30 cellular contexts compared by ENCODE assay signal in genomic region chr5:8807636-8808035, GRCh38.
DNase-seq lines count a peak whose midpoint lies in the region; ATAC-seq, FAIRE-seq and TF ChIP-seq lines count a peak whose summit lies in the region.
"Had no signal": no experiment of that assay in that cellular context is flagged by ENCODE, and none has a peak within 500 bp of the region (broad histone marks: within the 10 kb centered on the region; RNA-seq: fewer than 3 reads in every experiment).

No MANE protein-coding gene starts in this region.

- ATAC-seq in HG03439 (IDR thresholded peaks at IDR 0.05; ENCODE audit: unreplicated experiment): no peak
- ATAC-seq: activated naive CD8-positive, alpha-beta T cell treated with anti-CD3 and anti-CD28 coated beads, Interleukin-2, amount 50 U/mL, for 24 hours; HCT116; natural killer cell; PC-3 had no signal

- DNase-seq in A172 (ENCODE audit: low spot score) (peak; percentile 23), HTR-8/SVneo (ENCODE audit: insufficient read length, low spot score) (no peak), astrocyte of the spinal cord (ENCODE audit: low read depth, low spot score) (peak; percentile 45), fibroblast of villous mesenchyme (ENCODE audit: low read depth) (peak; percentile 58), NCI-H2107 treated with DMSO at 0.1 percent for 48 hours (lab: John Stamatoyannopoulos, UW; ENCODE audit: unreplicated experiment) (no peak), middle frontal gyrus (ENCODE audit: extremely low spot score, low spot score) (no peak), NCI-H187 treated with DMSO at 0.1 percent for 48 hours (lab: John Stamatoyannopoulos, UW) (no peak)
- DNase-seq: activated CD4-positive, alpha-beta T cell treated with anti-CD3 and anti-CD28 coated beads, Interleukin-2, amount 10 ng/mL, durations not matched to agents 7 days and 5 days; activated naive CD8-positive, alpha-beta T cell treated with anti-CD3 and anti-CD28 coated beads, Interleukin-2, amount 50 U/mL, for 24 hours; activated T-cell treated with anti-CD3 and anti-CD28 coated beads, Interleukin-2, amount 50 U/mL, for 24 hours; AML-193; CD4-positive, alpha-beta T cell; DMS 273 treated with DMSO at 0.1 percent for 48 hours; effector CD8-positive, alpha-beta T cell; hypothalamus; Kasumi-1; left ventricle myocardium inferior; midbrain; natural killer cell; NCI-H146; NCI-H510A treated with DMSO at 0.1 percent for 48 hours; occipital lobe; PC-3; SHP77; stimulated activated naive CD4-positive, alpha-beta T cell treated with Interleukin-2 at 50 U/mL for 16 hours had no signal

- in situ Hi-C loops in astrocyte of the spinal cord (cut with HindIII; ENCODE audit: low sequenced_read_pairs): no loop called here

- H3K4me3 ChIP-seq in astrocyte of the spinal cord (ENCODE audit: low read depth, low read length) (no peak overlapping the region), fibroblast of villous mesenchyme (ENCODE audit: low read depth, low read length) (no peak overlapping the region)
- H3K4me3 ChIP-seq: left ventricle myocardium inferior had no signal

- TF ChIP-seq CTCF in astrocyte of the spinal cord (IDR thresholded peaks at IDR 0.05; ENCODE audit: low read depth, low read length): no peak
- TF ChIP-seq CTCF in fibroblast of villous mesenchyme (IDR thresholded peaks at IDR 0.05; ENCODE audit: insufficient read depth, low read depth, low read length): no peak

- FAIRE-seq in HTR-8/SVneo (lab: Jason Lieb, UNC): peak; percentile 83
- FAIRE-seq: A204.1, colon, GM19239 had no signal

Comparison
In these comparisons a context has a peak if more than half of its experiments do, and no peak if none do; other contexts are left out.
1. DNase-seq: peak in A172 (single experiment), astrocyte of the spinal cord (single experiment) and fibroblast of villous mesenchyme (single experiment); none in HTR-8/SVneo (single experiment), NCI-H2107 treated with DMSO at 0.1 percent for 48 hours (single experiment), middle frontal gyrus (single experiment) and NCI-H187 treated with DMSO at 0.1 percent for 48 hours (single experiment).